1 cellular context compared by ENCODE assay signal in genomic region chr5:64074533-64074932, GRCh38.
TF ChIP-seq lines count a peak whose summit lies in the region.

No MANE protein-coding gene starts in this region.

TF ChIP-seq in Ishikawa, 13 proteins besides CTCF, POLR2A, EP300 and RAD21 (continued from another document):
- TF ChIP-seq MAX (IDR thresholded peaks at IDR 0.05) (no peak), CREB1 (IDR thresholded peaks at IDR 0.05; ENCODE audit: low read depth) (no peak), ZBTB7A (IDR thresholded peaks at IDR 0.05; ENCODE audit: low read depth) (no peak), EGR1 (IDR thresholded peaks at IDR 0.05) (no peak), CEBPB (IDR thresholded peaks at IDR 0.05) (no peak), NFIC (IDR thresholded peaks at IDR 0.05) (no peak)
TF ChIP-seq in Ishikawa: peak in this region for 0.
